ENCODE assay signal across 9 cellular contexts in genomic region chr1:109913360-109913879, GRCh38. TPM values are rescaled to one million over a fixed set of nuclear protein-coding genes. Genes with fewer than 3 reads are reported as not detected.
DNase-seq lines count a peak whose midpoint lies in the region; ATAC-seq lines count a peak whose summit lies in the region.
"Had no signal": no experiment of that assay in that cellular context is flagged by ENCODE, and none has a peak within 500 bp of the region (broad histone marks: within the 10 kb centered on the region; RNA-seq: fewer than 3 reads in every experiment).

No MANE protein-coding gene starts in this region.

- POLR2A ChIA-PET in CD4-positive, alpha-beta memory T cell (lab: Charles Lee; ENCODE audit: partially characterized antibody) = interaction anchor here (0.9 to 3.6 kb wide), 4 partner anchors 18 to 122 kb away, joined by 3 to 23 read pairs (median 4); partner anchors contain the start of gene AHCYL1
- POLR2A ChIA-PET in T-cell (lab: Charles Lee) = no interaction called here

- DNase-seq in CD4-positive, alpha-beta memory T cell = no peak
- no peak for DNase-seq in T-cell
- DNase-seq in DMS153 (lab: John Stamatoyannopoulos, UW) = no peak
- DNase-seq in amniotic stem cell (lab: John Stamatoyannopoulos, UW) = no peak
- no peak for DNase-seq in anterior cingulate cortex (lab: John Stamatoyannopoulos, UW)
- no peak for DNase-seq in NCI-H82 treated with DMSO at 0.1 percent for 48 hours (lab: John Stamatoyannopoulos, UW; ENCODE audit: unreplicated experiment)
- DNase-seq: NCI-H1436 treated with DMSO at 0.1 percent for 48 hours had no signal

- peaks cover 62% of the 10 kb centered on the region for H3K4me1 ChIP-seq in CD4-positive, alpha-beta memory T cell (ENCODE audit: insufficient read depth, low read length)
- H3K4me1 ChIP-seq in esophagus (ENCODE audit: control insufficient read depth in 2 of 2, insufficient read depth in 2 of 2, low read length in 1 of 2) = peaks cover 19 to 21% of the 10 kb centered on the region in 2 donors
- peaks cover 39% of the 10 kb centered on the region for H3K4me1 ChIP-seq in skeletal muscle satellite cell (ENCODE audit: control insufficient read depth, insufficient read depth, low read length)

- CTCF ChIA-PET in CD4-positive, alpha-beta memory T cell (lab: Charles Lee; ENCODE audit: partially characterized antibody) = interaction anchor here (6.3 to 8.9 kb wide), 2 partner anchors 122 to 136 kb away, joined by 20 to 64 read pairs; no protein-coding TSS in a partner anchor
- CTCF ChIA-PET in T-cell (lab: Charles Lee) = interaction anchor here in 1 of 2 donors (0.6 kb wide), 1 partner anchor 14 kb away, joined by 7 read pairs; no protein-coding TSS in a partner anchor

- no peak for ATAC-seq in T-cell (replicated peaks in 1 of 4)

- H3K36me3 Mint-ChIP-seq in CD4-positive, alpha-beta memory T cell = peaks cover 15 to 43% of the 10 kb centered on the region in 2 donors
- H3K36me3 Mint-ChIP-seq in T-cell = peaks cover 20% of the 10 kb centered on the region

- H3K4me3 Mint-ChIP-seq in CD4-positive, alpha-beta memory T cell = peak overlapping the region; percentile 91 to 96 (median 94)
- peak overlapping the region; percentile 72 to 85 (median 81) for H3K4me3 Mint-ChIP-seq in T-cell

- peak overlapping the region; percentile 81 to 96 (median 93) for H3K27ac Mint-ChIP-seq in CD4-positive, alpha-beta memory T cell
- peak overlapping the region; percentile 78 to 91 for H3K27ac Mint-ChIP-seq in T-cell

- H3K9me3 ChIP-seq in CD4-positive, alpha-beta memory T cell (ENCODE audit: control insufficient read depth in 1 of 2, low read length in 2 of 2) = no peaks in the 10 kb centered on the region
- H3K9me3 ChIP-seq in esophagus (ENCODE audit: control insufficient read depth in 2 of 2, insufficient read depth in 1 of 2, low read depth in 1 of 2, low read length in 1 of 2) = no peaks in the 10 kb centered on the region
- no peaks in the 10 kb centered on the region for H3K9me3 ChIP-seq in skeletal muscle satellite cell (replicated peaks; ENCODE audit: low read length)

- peak overlapping the region in 1 of 2 donors; percentile 61 for H3K4me3 ChIP-seq in CD4-positive, alpha-beta memory T cell (ENCODE audit: low read length in 2 of 2)
- H3K4me3 ChIP-seq in esophagus (ENCODE audit: low read depth in 1 of 2, low read length in 2 of 2) = no peak overlapping the region
- peak overlapping the region; percentile 84 for H3K4me3 ChIP-seq in skeletal muscle satellite cell (ENCODE audit: low read length)

- H3K27me3 ChIP-seq in CD4-positive, alpha-beta memory T cell (ENCODE audit: insufficient read depth, low read length) = no peaks in the 10 kb centered on the region
- H3K27me3 ChIP-seq in esophagus (ENCODE audit: control insufficient read depth in 1 of 2, insufficient read depth in 2 of 2, low read length in 2 of 2) (no peaks in the 10 kb centered on the region), skeletal muscle satellite cell (ENCODE audit: control insufficient read depth, insufficient read depth, low read length) (no peaks in the 10 kb centered on the region)

- intact Hi-C loops in CD4-positive, alpha-beta memory T cell (cut with micrococcal nuclease) = loop anchor here (5.0 kb wide), 1 partner anchor 271 kb away; no protein-coding TSS in a partner anchor

- no peaks in the 10 kb centered on the region for H3K9me3 Mint-ChIP-seq in CD4-positive, alpha-beta memory T cell
- H3K9me3 Mint-ChIP-seq in T-cell = no peaks in the 10 kb centered on the region

- H3K4me1 Mint-ChIP-seq in CD4-positive, alpha-beta memory T cell = peaks cover 45 to 65% (median 54%) of the 10 kb centered on the region in 4 donors
- H3K4me1 Mint-ChIP-seq in T-cell = peaks cover 47 to 50% (median 49%) of the 10 kb centered on the region in 3 donors

- H3K36me3 ChIP-seq in CD4-positive, alpha-beta memory T cell (ENCODE audit: insufficient read depth, low read length) = peaks cover 12% of the 10 kb centered on the region
- H3K36me3 ChIP-seq in esophagus (ENCODE audit: control insufficient read depth in 2 of 2, insufficient read depth in 2 of 2, low read length in 1 of 2) (peaks cover 3 to 18% of the 10 kb centered on the region in 2 donors), skeletal muscle satellite cell (ENCODE audit: insufficient read depth, low read length) (peaks cover 42% of the 10 kb centered on the region)

- peak overlapping the region; percentile 91 for H3K4me2 ChIP-seq in skeletal muscle satellite cell (ENCODE audit: low read length)

- no peak overlapping the region for H3K27ac ChIP-seq in CD4-positive, alpha-beta memory T cell (ENCODE audit: low read depth, low read length)
- peak overlapping the region; percentile 42 to 52 for H3K27ac ChIP-seq in esophagus (ENCODE audit: low read depth in 2 of 2, low read length in 1 of 2)

- WGBS in esophagus, 2 donors = 28 to 57% methylated on average over 1 of the region's 1 CpG

- H3K27me3 Mint-ChIP-seq in CD4-positive, alpha-beta memory T cell = peaks cover 0 to 1% of the 10 kb centered on the region in 2 donors
- H3K27me3 Mint-ChIP-seq in T-cell = peaks cover 0 to 12% of the 10 kb centered on the region in 2 donors

- H3K9ac ChIP-seq in skeletal muscle satellite cell (ENCODE audit: low read depth, low read length) = no peak overlapping the region

RNA-seq across cellular contexts. Expression of gene CSF1, which starts 2.8 kb away (rescaled TPM):
- total RNA-seq in CD4-positive, alpha-beta memory T cell = 10 to 100 TPM; 10.3 to 13.9 TPM
- polyA plus RNA-seq in CD4-positive, alpha-beta memory T cell = 10 to 100 TPM in 1 of 2 donors, 1 to 10 TPM in 1; 5.0 to 12.5 TPM
- 1 to 10 TPM; 4.8 to 9.5 (median 8.3) TPM for total RNA-seq in T-cell
- 1 to 10 TPM; 5.6 to 5.7 TPM for polyA plus RNA-seq in esophagus
- total RNA-seq in skeletal muscle satellite cell (2012; rRNA removed) = 23.6 and 35.0 TPM in 2 replicates
